Comparison of ENCODE assay signal across 18 cellular contexts in genomic region chr12:64745259-64745807, GRCh38. TPM values are rescaled to one million over a fixed set of nuclear protein-coding genes. Genes with fewer than 3 reads are reported as not detected.
DNase-seq lines count a peak whose midpoint lies in the region; ATAC-seq, FAIRE-seq and TF ChIP-seq lines count a peak whose summit lies in the region.
"Had no signal": no experiment of that assay in that cellular context is flagged by ENCODE, and none has a peak within 500 bp of the region (broad histone marks: within the 10 kb centered on the region; RNA-seq: fewer than 3 reads in every experiment).

No MANE protein-coding gene starts in this region.

- DNase-seq in HepG2 (ENCODE audit: low spot score) (no peak), right lobe of liver (no peak), adrenal gland (peak in 2 of 7 donors; percentile 39 to 43), mesenchymal stem cell (no peak), aorta (no peak)
- DNase-seq in activated CD8-positive, alpha-beta memory T cell treated with anti-CD3 and anti-CD28 coated beads, Interleukin-2, amount 10 ng/mL, durations not matched to agents 7 days and 5 days: no peak
- DNase-seq: C1 segment of cervical spinal cord, COR-L47, DMS79, H7, Karpas-422, NCI-H1930, NCI-H524, SHP77 had no signal

- peaks cover 41% of the 10 kb centered on the region for H3K36me3 Mint-ChIP-seq in activated CD8-positive, alpha-beta memory T cell treated with anti-CD3 and anti-CD28 coated beads, Interleukin-2, amount 10 ng/mL, durations not matched to agents 7 days and 5 days

- ATAC-seq in HepG2: no peak
- ATAC-seq in right lobe of liver: no peak
- ATAC-seq in aorta (ENCODE audit: low FRiP score): no peak
- ATAC-seq in HG03280 (IDR thresholded peaks at IDR 0.05; ENCODE audit: unreplicated experiment): no peak
- no peak for ATAC-seq in activated CD8-positive, alpha-beta memory T cell treated with anti-CD3 and anti-CD28 coated beads, Interleukin-2, amount 10 ng/mL, durations not matched to agents 7 days and 5 days
- no peak for ATAC-seq in gastroesophageal sphincter
- ATAC-seq: GM12878 had no signal

- H3K79me1 ChIP-seq in mesenchymal stem cell (replicated peaks; ENCODE audit: low read length, poor library complexity, severe bottlenecking): peaks cover 3% of the 10 kb centered on the region

- no peak overlapping the region for H4K8ac ChIP-seq in mesenchymal stem cell (ENCODE audit: low read length)

- no peak overlapping the region for H2BK12ac ChIP-seq in mesenchymal stem cell (ENCODE audit: low read length in 2 of 2)

- H2BK5ac ChIP-seq in mesenchymal stem cell (ENCODE audit: low read depth, low read length, poor library complexity, severe bottlenecking): no peak overlapping the region

- H3K4me3 ChIP-seq in HepG2 (replicated peaks in 1 of 3; ENCODE audit: insufficient read depth in 1 of 3, low read depth in 2 of 3, low read length in 3 of 3) (no peak overlapping the region), right lobe of liver (no peak overlapping the region), adrenal gland (no peak overlapping the region), mesenchymal stem cell (ENCODE audit: insufficient read depth in 1 of 2, low read depth in 1 of 2, low read length in 2 of 2) (no peak overlapping the region), aorta (ENCODE audit: low read length in 2 of 2) (no peak overlapping the region), gastroesophageal sphincter (no peak overlapping the region)
- H3K4me3 ChIP-seq: GM12878 had no signal

- H2BK120ac ChIP-seq in mesenchymal stem cell (ENCODE audit: low read depth, low read length): no peak overlapping the region

- no peak overlapping the region for H3K4ac ChIP-seq in mesenchymal stem cell (ENCODE audit: low read depth in 1 of 2, low read length in 2 of 2)

- no peaks in the 10 kb centered on the region for H3K9me3 ChIP-seq in HepG2 (ENCODE audit: low read length)
- H3K9me3 ChIP-seq in right lobe of liver: no peaks in the 10 kb centered on the region
- no peaks in the 10 kb centered on the region for H3K9me3 ChIP-seq in adrenal gland (replicated peaks in 1 of 3)
- H3K9me3 ChIP-seq in mesenchymal stem cell (ENCODE audit: control insufficient read depth, low read length): no peaks in the 10 kb centered on the region
- no peaks in the 10 kb centered on the region for H3K9me3 ChIP-seq in aorta (ENCODE audit: control insufficient read depth, low read length)
- H3K9me3 ChIP-seq in gastroesophageal sphincter: no peaks in the 10 kb centered on the region

- H4K20me1 ChIP-seq in HepG2 (ENCODE audit: insufficient read depth, low read length): no peaks in the 10 kb centered on the region

- no peak overlapping the region for H3K27ac Mint-ChIP-seq in activated CD8-positive, alpha-beta memory T cell treated with anti-CD3 and anti-CD28 coated beads, Interleukin-2, amount 10 ng/mL, durations not matched to agents 7 days and 5 days

- H3K9ac ChIP-seq in HepG2 (ENCODE audit: insufficient read depth, low read depth, low read length): no peak overlapping the region
- H3K9ac ChIP-seq in mesenchymal stem cell (ENCODE audit: low read length): no peak overlapping the region

- H3K9me3 Mint-ChIP-seq in activated CD8-positive, alpha-beta memory T cell treated with anti-CD3 and anti-CD28 coated beads, Interleukin-2, amount 10 ng/mL, durations not matched to agents 7 days and 5 days (ENCODE audit: low read depth): no peaks in the 10 kb centered on the region

- H2BK15ac ChIP-seq in mesenchymal stem cell (ENCODE audit: low read depth, poor library complexity, severe bottlenecking): no peak overlapping the region

- no peaks in the 10 kb centered on the region for H3K79me2 ChIP-seq in HepG2 (ENCODE audit: insufficient read depth, low read length)

- H2AK5ac ChIP-seq in mesenchymal stem cell (ENCODE audit: low read length, severe bottlenecking): peak overlapping the region; percentile 73

- CTCF ChIA-PET in HepG2 (lab: Yijun Ruan, JAX; ENCODE audit: low intra/inter-chr PET ratio, low total read pairs): no interaction called here
- CTCF ChIA-PET in activated CD8-positive, alpha-beta memory T cell treated with anti-CD3 and anti-CD28 coated beads, Interleukin-2, amount 10 ng/mL, durations not matched to agents 7 days and 5 days (lab: Charles Lee): interaction anchor here (1.1 kb wide), 1 partner anchor 47 kb away, joined by 4 read pairs; no protein-coding TSS in a partner anchor

- H3K4me2 ChIP-seq in HepG2 (ENCODE audit: low read depth, low read length) (no peak overlapping the region), mesenchymal stem cell (ENCODE audit: low read length, poor library complexity, severe bottlenecking) (no peak overlapping the region)

- intact Hi-C loops in HepG2 (cut with micrococcal nuclease; ENCODE audit: unreplicated experiment): no loop called here
- intact Hi-C loops in right lobe of liver (cut with DNase I): no loop called here
- intact Hi-C loops in adrenal gland (cut with DNase I): no loop called here
- intact Hi-C loops in aorta (cut with DNase I): no loop called here

- H3K4me1 Mint-ChIP-seq in activated CD8-positive, alpha-beta memory T cell treated with anti-CD3 and anti-CD28 coated beads, Interleukin-2, amount 10 ng/mL, durations not matched to agents 7 days and 5 days: peaks cover 2% of the 10 kb centered on the region

- H3K27ac ChIP-seq in HepG2 (ENCODE audit: extremely low read length, insufficient read depth, low read length): no peak overlapping the region
- H3K27ac ChIP-seq in right lobe of liver: no peak overlapping the region
- H3K27ac ChIP-seq in adrenal gland: peak overlapping the region; percentile 4 to 85 (median 57)
- H3K27ac ChIP-seq in mesenchymal stem cell (ENCODE audit: low read length, poor library complexity, severe bottlenecking): no peak overlapping the region
- H3K27ac ChIP-seq in aorta (ENCODE audit: low read depth in 1 of 2, low read length in 2 of 2): peak overlapping the region; percentile 25 to 67
- H3K27ac ChIP-seq in gastroesophageal sphincter: no peak overlapping the region

- POLR2A ChIA-PET in HepG2 (lab: Yijun Ruan, JAX): interaction anchor here (1.5 kb wide), 1 partner anchor 11 kb away, joined by 4 read pairs; no protein-coding TSS in a partner anchor

- H3K27me3 ChIP-seq in HepG2 (ENCODE audit: control insufficient read depth in 1 of 2, insufficient read depth in 2 of 2, low read length in 2 of 2) (no peaks in the 10 kb centered on the region), right lobe of liver (no peaks in the 10 kb centered on the region), adrenal gland (no peaks in the 10 kb centered on the region), mesenchymal stem cell (ENCODE audit: control insufficient read depth in 1 of 2, insufficient read depth in 1 of 2, low read length in 2 of 2) (no peaks in the 10 kb centered on the region), aorta (ENCODE audit: control insufficient read depth in 1 of 2, insufficient read depth in 2 of 2, low read length in 1 of 2) (no peaks in the 10 kb centered on the region), gastroesophageal sphincter (no peaks in the 10 kb centered on the region)

- no peak overlapping the region for H3K23ac ChIP-seq in mesenchymal stem cell (ENCODE audit: low read length in 2 of 2)

- no peaks in the 10 kb centered on the region for H3K27me3 Mint-ChIP-seq in activated CD8-positive, alpha-beta memory T cell treated with anti-CD3 and anti-CD28 coated beads, Interleukin-2, amount 10 ng/mL, durations not matched to agents 7 days and 5 days

- H4K91ac ChIP-seq in mesenchymal stem cell (ENCODE audit: low read length): no peak overlapping the region

- peaks cover 12% of the 10 kb centered on the region for H3K4me1 ChIP-seq in HepG2 (ENCODE audit: insufficient read depth, low read length)
- H3K4me1 ChIP-seq in right lobe of liver: no peaks in the 10 kb centered on the region
- H3K4me1 ChIP-seq in adrenal gland (replicated peaks in 1 of 2): peaks cover 43 to 47% of the 10 kb centered on the region in 2 donors
- H3K4me1 ChIP-seq in mesenchymal stem cell (ENCODE audit: control insufficient read depth, insufficient read depth, low read depth, low read length): peaks cover 2% of the 10 kb centered on the region
- peaks cover 2 to 4% of the 10 kb centered on the region in 2 donors for H3K4me1 ChIP-seq in aorta (ENCODE audit: control insufficient read depth in 1 of 2, insufficient read depth in 2 of 2, low read length in 2 of 2)
- no peaks in the 10 kb centered on the region for H3K4me1 ChIP-seq in gastroesophageal sphincter

- 96% methylated on average over 7 of the region's 7 CpGs for WGBS in HepG2 (ENCODE audit: low lambda C conversion rate)
- WGBS in right lobe of liver (ENCODE audit: insufficient coverage, low coverage, low lambda C conversion rate, missing lambda C conversion rate): 97% methylated on average over 6 of the region's 7 CpGs
- WGBS in adrenal gland, 4 donors: 74 to 79% (median 78%) methylated on average over 7 of the region's 7 CpGs
- 97% methylated on average over 6 of the region's 7 CpGs for WGBS in mesenchymal stem cell
- 68 to 80% methylated on average over 7 of the region's 7 CpGs for WGBS in aorta, 2 donors
- 86 to 93% methylated on average over 5 of the region's 7 CpGs for WGBS in gastroesophageal sphincter (ENCODE audit: low coverage in 1 of 2), 2 donors

- TF ChIP-seq RAD21 in HepG2 (CRISPR knock-in tag; IDR thresholded peaks at IDR 0.05): no peak

- TF ChIP-seq EP300 in HepG2 (IDR thresholded peaks at IDR 0.05; ENCODE audit: low read depth in 2 of 2, low read length in 2 of 2) (0 out of 4 replicates have a peak, but pooled peaks of 1 of the 2 experiments have one; percentile 2), HepG2 (CRISPR knock-in tag; IDR thresholded peaks at IDR 0.05; ENCODE audit: borderline replicate concordance) (no peak), gastroesophageal sphincter (IDR thresholded peaks at IDR 0.05) (no peak)

- in situ Hi-C loops in HepG2 (cut with HindIII; ENCODE audit: extremely low pct_ligation_motif_present, low pct_unique_long_range_greater_than_20kb): no loop called here

- TF ChIP-seq POLR2A in HepG2 (IDR thresholded peaks at IDR 0.05; ENCODE audit: insufficient read depth in 1 of 2, low read depth in 2 of 2, low read length in 2 of 2) (no peak), right lobe of liver (IDR thresholded peaks at IDR 0.05) (no peak), adrenal gland (IDR thresholded peaks at IDR 0.05) (no peak), gastroesophageal sphincter (IDR thresholded peaks at IDR 0.05) (no peak)

- peaks cover 14 to 50% of the 10 kb centered on the region in 2 experiments; a peak in 4 of 5 replicates for H3K36me3 ChIP-seq in HepG2 (replicated peaks in 1 of 2; ENCODE audit: control insufficient read depth in 1 of 2, insufficient read depth in 2 of 2, low read length in 2 of 2)
- peaks cover 0 to 43% (median 18%) of the 10 kb centered on the region in 4 donors for H3K36me3 ChIP-seq in right lobe of liver
- H3K36me3 ChIP-seq in adrenal gland (replicated peaks in 1 of 2): peaks cover 0 to 60% of the 10 kb centered on the region in 2 donors
- peaks cover 18 to 75% of the 10 kb centered on the region in 2 experiments for H3K36me3 ChIP-seq in mesenchymal stem cell (ENCODE audit: control insufficient read depth in 1 of 2, insufficient read depth in 2 of 2, low read depth in 1 of 2, low read length in 2 of 2)
- peaks cover 0 to 4% of the 10 kb centered on the region in 2 donors for H3K36me3 ChIP-seq in aorta (ENCODE audit: control insufficient read depth in 1 of 2, insufficient read depth in 2 of 2, low read length in 1 of 2)
- H3K36me3 ChIP-seq in gastroesophageal sphincter: peaks cover 0 to 92% of the 10 kb centered on the region in 2 donors

- no peak overlapping the region for H3K4me3 Mint-ChIP-seq in activated CD8-positive, alpha-beta memory T cell treated with anti-CD3 and anti-CD28 coated beads, Interleukin-2, amount 10 ng/mL, durations not matched to agents 7 days and 5 days

- H3K18ac ChIP-seq in mesenchymal stem cell (ENCODE audit: low read depth in 1 of 2, low read length in 2 of 2): no peak overlapping the region

- BruUV-seq in HepG2 (replicated peaks; lab: Mats Ljungman, UMichigan): no TSS peak

- H3K14ac ChIP-seq in mesenchymal stem cell (ENCODE audit: low read length in 2 of 2): no peak overlapping the region

- TF ChIP-seq CTCF in HepG2 (CRISPR knock-in tag; IDR thresholded peaks at IDR 0.05) (no peak), right lobe of liver (IDR thresholded peaks at IDR 0.05) (no peak), adrenal gland (IDR thresholded peaks at IDR 0.05) (no peak), gastroesophageal sphincter (IDR thresholded peaks at IDR 0.05) (no peak)

- FAIRE-seq in HepG2 (lab: Jason Lieb, UNC): no peak
- FAIRE-seq: GM12878, GM18507 had no signal

- H2AFZ ChIP-seq in HepG2 (ENCODE audit: low read length) (no peak overlapping the region), mesenchymal stem cell (ENCODE audit: low read depth, low read length) (no peak overlapping the region)

RNA-seq across cellular contexts. Expression of gene GNS, which starts 13.9 kb away (rescaled TPM):
- total RNA-seq in HepG2 (2016; rRNA removed; fragmentation: Illumina TruSeq; extraction: Trizol): 28.1 and 49.8 TPM in 2 replicates
- 2.4 and 2.7 TPM in 2 replicates for total RNA-seq in HepG2 (2016; cell fraction: cytosol; rRNA removed; fragmentation: Illumina TruSeq; extraction: Trizol; ENCODE audit: low read depth)
- total RNA-seq in HepG2 (2016; cell fraction: insoluble cytoplasmic fraction; rRNA removed; fragmentation: Illumina TruSeq; extraction: Trizol): 24.8 and 48.3 TPM in 2 replicates
- total RNA-seq in HepG2 (2016; cell fraction: membrane; rRNA removed; fragmentation: Illumina TruSeq; extraction: Trizol): 7.4 and 9.1 TPM in 2 replicates
- 53.7 and 57.7 TPM in 2 replicates for total RNA-seq in HepG2 (2016; cell fraction: nucleus; rRNA removed; fragmentation: Illumina TruSeq; extraction: Trizol)
- polyA plus RNA-seq in HepG2 (2011; rRNA removed): 51.0 and 56.7 TPM in 2 replicates
- polyA plus RNA-seq in HepG2 (2011; cell fraction: cytosol; rRNA removed): 33.1 and 51.2 TPM in 2 replicates
- 14.3 and 18.8 TPM in 2 replicates for polyA plus RNA-seq in HepG2 (2011; cell fraction: nucleus; rRNA removed)
- 41.6 and 43.2 TPM in 2 replicates for polyA plus RNA-seq in HepG2 (2012)
- 1.2 and 1.5 TPM in 2 replicates for polyA plus RNA-seq in HepG2 (2016; cell fraction: cytosol; fragmentation: Illumina TruSeq; extraction: Trizol; ENCODE audit: low read depth)
- 15.9 and 16.5 TPM in 2 replicates for polyA plus RNA-seq in HepG2 (2016; cell fraction: insoluble cytoplasmic fraction; fragmentation: Illumina TruSeq; extraction: Trizol; ENCODE audit: low read depth)
- 2.6 and 3.8 TPM in 2 replicates for polyA plus RNA-seq in HepG2 (2016; cell fraction: membrane; fragmentation: Illumina TruSeq; extraction: Trizol; ENCODE audit: low read depth)
- 40.9 and 42.8 TPM in 2 replicates for polyA plus RNA-seq in HepG2 (2016; cell fraction: nucleus; fragmentation: Illumina TruSeq; extraction: Trizol; ENCODE audit: insufficient read depth, low read depth)
- polyA minus RNA-seq in HepG2 (2011; rRNA and poly(A)+ RNA removed; ENCODE audit: low replicate concordance): 133 and 193 TPM in 2 replicates
- polyA minus RNA-seq in HepG2 (2011; cell fraction: cytosol; rRNA and poly(A)+ RNA removed): 83.4 and 112 TPM in 2 replicates
- 33.0 and 62.8 TPM in 2 replicates for polyA minus RNA-seq in HepG2 (2011; cell fraction: nucleus; rRNA and poly(A)+ RNA removed)
- total RNA-seq in right lobe of liver: 10 to 100 TPM; 41.0 to 87.5 (median 63.7) TPM
- 100 to 1,000 TPM; 388 to 647 (median 567) TPM for total RNA-seq in adrenal gland
- polyA plus RNA-seq in adrenal gland: 100 to 1,000 TPM in 1 of 3 donors, 10 to 100 TPM in 2; 44.3 to 591 (median 62.6) TPM
- polyA plus RNA-seq in mesenchymal stem cell (2013, experiment 1 of 2): 145 TPM
- 145 TPM for polyA plus RNA-seq in mesenchymal stem cell (2013, experiment 2 of 2)
- total RNA-seq in aorta: 100 to 1,000 TPM; 120 to 152 TPM
- 10 to 100 TPM; 29.6 to 36.4 TPM for polyA plus RNA-seq in aorta
- 10 to 100 TPM; 24.1 to 25.4 TPM for total RNA-seq in activated CD8-positive, alpha-beta memory T cell treated with anti-CD3 and anti-CD28 coated beads, Interleukin-2, amount 10 ng/mL, durations not matched to agents 7 days and 5 days
- total RNA-seq in gastroesophageal sphincter: 100 to 1,000 TPM in 1 of 4 donors, 10 to 100 TPM in 3; 69.3 to 116 (median 89.7) TPM

Comparison
In these comparisons a context has a peak if more than half of its experiments do, and no peak if none do; other contexts are left out.
1. H3K27ac ChIP-seq: peak in adrenal gland (5 of 5) and aorta (2 of 2); none in HepG2 (single experiment), right lobe of liver (0 of 3), mesenchymal stem cell (single experiment) and gastroesophageal sphincter (0 of 4).